ENCODE assay signal across 7 cellular contexts in the genomic region with DNA sequence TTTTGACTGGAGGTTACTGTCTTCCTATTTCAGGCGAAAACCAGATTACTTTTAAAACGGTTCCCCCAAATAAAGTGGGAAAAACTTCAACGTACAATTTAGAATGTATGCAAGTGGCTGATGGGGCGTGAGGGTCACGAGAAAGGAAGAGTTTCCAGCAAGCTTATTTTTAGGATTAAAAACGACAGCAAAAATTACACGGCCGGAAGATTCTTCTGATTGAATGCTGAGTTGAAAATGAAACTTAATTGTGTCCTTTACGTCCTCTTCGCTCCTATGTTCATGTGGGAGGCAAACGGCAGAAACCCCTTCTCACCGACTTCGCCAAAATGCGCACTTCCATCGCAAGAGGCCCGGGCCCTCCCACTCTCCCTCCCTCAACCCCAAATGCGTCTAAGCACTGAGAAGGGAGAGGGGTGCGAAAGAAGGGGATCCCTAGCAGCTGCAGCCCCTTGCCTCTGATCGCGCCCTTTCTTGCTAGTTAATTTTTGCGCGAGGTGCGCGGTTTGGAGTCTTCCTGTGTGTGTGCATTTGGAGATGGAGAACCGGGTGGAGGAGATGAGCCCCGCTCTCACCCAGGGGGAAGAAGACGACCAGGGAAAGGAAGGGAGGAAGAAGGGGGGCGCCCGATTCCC. TPM values are rescaled to one million over a fixed set of nuclear protein-coding genes. Genes with fewer than 3 reads are reported as not detected.
DNase-seq lines count a peak whose midpoint lies in the region; ATAC-seq and TF ChIP-seq lines count a peak whose summit lies in the region.

No MANE protein-coding gene starts in this region.

- H3K4me3 Mint-ChIP-seq in natural killer cell treated with Interleukin-12 subunit alpha and Interleukin-12 subunit beta and Interleukin-15 and Interleukin-18, amount 100 ng/mL, for 72 hours: no peak overlapping the region

- no peak overlapping the region for H3K27ac Mint-ChIP-seq in natural killer cell treated with Interleukin-12 subunit alpha and Interleukin-12 subunit beta and Interleukin-15 and Interleukin-18, amount 100 ng/mL, for 72 hours

- TF ChIP-seq POLR2A in stomach (IDR thresholded peaks at IDR 0.05): no peak

- peaks cover 33 to 36% of the 10 kb centered on the region in 2 donors for H3K4me1 Mint-ChIP-seq in natural killer cell treated with Interleukin-12 subunit alpha and Interleukin-12 subunit beta and Interleukin-15 and Interleukin-18, amount 100 ng/mL, for 72 hours (ENCODE audit: low read depth in 2 of 2)

- H3K4me3 ChIP-seq in stomach: peak overlapping the region; percentile 81 to 98 (median 94)

- H3K36me3 Mint-ChIP-seq in natural killer cell treated with Interleukin-12 subunit alpha and Interleukin-12 subunit beta and Interleukin-15 and Interleukin-18, amount 100 ng/mL, for 72 hours: peaks cover 10% of the 10 kb centered on the region

- peaks cover 3% of the 10 kb centered on the region for H3K9me3 Mint-ChIP-seq in natural killer cell treated with Interleukin-12 subunit alpha and Interleukin-12 subunit beta and Interleukin-15 and Interleukin-18, amount 100 ng/mL, for 72 hours

- no peaks in the 10 kb centered on the region for H3K27me3 Mint-ChIP-seq in natural killer cell treated with Interleukin-12 subunit alpha and Interleukin-12 subunit beta and Interleukin-15 and Interleukin-18, amount 100 ng/mL, for 72 hours

- no peak for TF ChIP-seq EP300 in stomach (IDR thresholded peaks at IDR 0.05)

- H3K4me1 ChIP-seq in stomach: peaks cover 8 to 50% (median 37%) of the 10 kb centered on the region in 4 donors

- H3K36me3 ChIP-seq in stomach: no peaks in the 10 kb centered on the region

- 0 to 1% (median 0%) methylated on average over 26 to 29 of the region's 29 CpGs for WGBS in stomach, 5 donors

- no peaks in the 10 kb centered on the region for H3K27me3 ChIP-seq in stomach

- ATAC-seq in GM18517 (IDR thresholded peaks at IDR 0.05; ENCODE audit: unreplicated experiment): peak; percentile 4
- peak; percentile 14 for ATAC-seq in HG02938 (IDR thresholded peaks at IDR 0.05; ENCODE audit: unreplicated experiment)
- ATAC-seq in natural killer cell treated with Interleukin-12 subunit alpha and Interleukin-12 subunit beta and Interleukin-15 and Interleukin-18, amount 100 ng/mL, for 72 hours: peak; percentile 4 to 36

- no peak for TF ChIP-seq CTCF in stomach (IDR thresholded peaks at IDR 0.05)

- intact Hi-C loops in stomach (cut with DNase I; ENCODE audit: low total_unique reads): no loop called here

- no peaks in the 10 kb centered on the region for H3K9me3 ChIP-seq in stomach

- H3K27ac ChIP-seq in stomach: peak overlapping the region; percentile 93 to 96 (median 94)

- DNase-seq in NOMO-1 treated with dmso at 0.1 percent for 144 hours (lab: John Stamatoyannopoulos, UW; ENCODE audit: unreplicated experiment): peak; percentile 14
- peak; percentile 33 for DNase-seq in activated T-helper 1 cell treated with Interleukin-2 at 50 U/mL for 16 hours (ENCODE audit: low read depth)
- peak; percentile 54 for DNase-seq in fibroblast of peridontal ligament (ENCODE audit: extremely low read depth)
- peak; percentile 70 for DNase-seq in natural killer cell treated with Interleukin-12 subunit alpha and Interleukin-12 subunit beta and Interleukin-15 and Interleukin-18, amount 100 ng/mL, for 72 hours (ENCODE audit: low spot score)
- peak; percentile 34 for DNase-seq in stomach

RNA-seq across cellular contexts. Expression of a gene that starts 0.6 kb away (rescaled TPM):
- 100 to 1,000 TPM in 1 of 2 donors, 10 to 100 TPM in 1; 82.6 to 113 TPM for total RNA-seq in natural killer cell treated with Interleukin-12 subunit alpha and Interleukin-12 subunit beta and Interleukin-15 and Interleukin-18, amount 100 ng/mL, for 72 hours
- 100 to 1,000 TPM in 3 of 5 donors, 10 to 100 TPM in 2; 15.9 to 154 (median 101) TPM for total RNA-seq in stomach
- polyA plus RNA-seq in stomach: 10 to 100 TPM; 35.9 to 92.6 (median 67.2) TPM

Comparison
In these comparisons a context has a peak if more than half of its experiments do, and no peak if none do; other contexts are left out.
1. Peak in every context shown above with its lines: DNase-seq, ATAC-seq, H3K4me3 ChIP-seq and H3K27ac ChIP-seq.
2. DNase-seq: peak in every context shown above with its lines; median percentile 70 in natural killer cell treated with Interleukin-12 subunit alpha and Interleukin-12 subunit beta and Interleukin-15 and Interleukin-18, amount 100 ng/mL, for 72 hours; 54 in fibroblast of peridontal ligament; 34 in stomach; 33 in activated T-helper 1 cell treated with Interleukin-2 at 50 U/mL for 16 hours; 14 in NOMO-1 treated with dmso at 0.1 percent for 144 hours.